ENCODE assay signal across 8 cellular contexts in the genomic region with DNA sequence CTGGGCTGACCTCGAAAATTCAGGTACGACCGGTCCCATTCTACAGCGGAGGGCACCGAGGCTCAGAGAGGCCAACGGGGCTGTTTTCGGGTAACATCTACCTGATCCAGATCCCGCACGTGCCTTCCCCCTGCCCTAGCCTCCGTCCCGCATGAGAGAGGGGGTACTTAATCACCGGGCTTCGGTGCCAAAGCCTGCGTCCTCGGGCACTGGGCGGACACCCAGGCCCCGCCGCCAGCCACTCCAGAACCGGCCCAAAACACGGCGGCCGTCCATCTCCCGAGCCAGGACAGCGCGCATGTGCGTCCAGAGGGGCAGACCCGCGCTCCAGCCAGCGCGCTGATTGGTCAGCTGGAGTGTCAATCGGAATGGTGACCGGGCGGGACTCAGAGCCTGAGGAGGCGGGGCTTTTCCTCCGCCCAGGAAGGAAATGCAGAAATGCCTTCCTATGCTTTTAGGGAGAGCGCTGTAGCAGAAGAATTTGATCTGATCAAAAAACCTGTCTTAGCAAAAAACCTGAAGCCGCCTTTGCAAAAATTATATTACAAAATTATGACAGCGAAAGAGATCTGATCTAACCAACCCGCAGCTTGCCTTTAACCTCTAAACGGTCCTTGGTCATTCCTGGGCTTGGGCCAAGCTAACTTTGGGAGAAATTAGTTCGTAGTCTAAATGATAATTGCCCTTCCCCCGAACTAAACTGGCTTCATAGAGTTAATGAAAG. TPM values are rescaled to one million over a fixed set of nuclear protein-coding genes. Genes with fewer than 3 reads are reported as not detected.
DNase-seq lines count a peak whose midpoint lies in the region; ATAC-seq and TF ChIP-seq lines count a peak whose summit lies in the region.

A gene with protein sequence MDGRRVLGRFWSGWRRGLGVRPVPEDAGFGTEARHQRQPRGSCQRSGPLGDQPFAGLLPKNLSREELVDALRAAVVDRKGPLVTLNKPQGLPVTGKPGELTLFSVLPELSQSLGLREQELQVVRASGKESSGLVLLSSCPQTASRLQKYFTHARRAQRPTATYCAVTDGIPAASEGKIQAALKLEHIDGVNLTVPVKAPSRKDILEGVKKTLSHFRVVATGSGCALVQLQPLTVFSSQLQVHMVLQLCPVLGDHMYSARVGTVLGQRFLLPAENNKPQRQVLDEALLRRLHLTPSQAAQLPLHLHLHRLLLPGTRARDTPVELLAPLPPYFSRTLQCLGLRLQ (minus strand): TSS at position 294 of the 724 bp plus-strand sequence. CDS start 18 bp downstream, at position 276.

- peak; percentile 91 for DNase-seq in A172 (ENCODE audit: low spot score)
- peak; percentile 56 for DNase-seq in NCI-H2196 treated with DMSO at 0.1 percent for 48 hours (lab: John Stamatoyannopoulos, UW; ENCODE audit: unreplicated experiment)
- DNase-seq in breast epithelium (ENCODE audit: low spot score in 2 of 2), result peak; percentile 95 to 99

- no peaks in the 10 kb centered on the region for H3K36me3 ChIP-seq in breast epithelium

- intact Hi-C loops in breast epithelium (cut with DNase I; ENCODE audit: low total_unique reads), result loop anchor here (10.0 kb wide), 1 partner anchor 101 kb away; no protein-coding TSS in a partner anchor

- H3K4me3 ChIP-seq in breast epithelium (peak within 1 kb of the TSS; percentile 56 to 94 (median 67)), iPS-18c (ENCODE audit: insufficient read depth, low read depth, low read length) (peak within 1 kb of the TSS; percentile 82), skin epidermis (peak within 1 kb of the TSS; percentile 55 to 91 (median 74))

- ATAC-seq in HG03066 (IDR thresholded peaks at IDR 0.05; ENCODE audit: low read depth, unreplicated experiment), result peak; percentile 99

- TF ChIP-seq CTCF in VCaP (conservative IDR thresholded peaks at IDR 0.05) (no peak), breast epithelium (IDR thresholded peaks at IDR 0.05) (peak in 1 of 3 donors; percentile 13)

- TF ChIP-seq POLR2A in GM18526 (IDR thresholded peaks at IDR 0.05; ENCODE audit: extremely low read depth, insufficient read length) (peak; percentile 84), breast epithelium (IDR thresholded peaks at IDR 0.05) (peak; percentile 64)

- no peaks in the 10 kb centered on the region for H3K27me3 ChIP-seq in breast epithelium

- H3K27ac ChIP-seq in VCaP (peak within 1 kb of the TSS; percentile 96), breast epithelium (peak within 1 kb of the TSS; percentile 75 to 91), skin epidermis (peak within 1 kb of the TSS; percentile 28 to 91 (median 80))

- H3K9me3 ChIP-seq in breast epithelium, result no peaks in the 10 kb centered on the region
- H3K9me3 ChIP-seq in iPS-18c (ENCODE audit: control insufficient read depth, insufficient read depth, low read length), result peaks cover 2% of the 10 kb centered on the region

- peaks cover 0 to 3% of the 10 kb centered on the region in 2 donors for H3K4me1 ChIP-seq in breast epithelium

RNA-seq across cellular contexts. Expression of the gene that starts here (rescaled TPM):
- 50.4 and 56.3 TPM in 2 replicates for total RNA-seq in A172 (2014; rRNA removed; shearing (Covaris generic))
- 10 to 100 TPM; 33.4 to 41.3 (median 38.3) TPM for total RNA-seq in breast epithelium

Comparison
In these comparisons a context has a peak if more than half of its experiments do, and no peak if none do; other contexts are left out.
1. Peak in every context shown above with its lines: DNase-seq, ATAC-seq, H3K4me3 ChIP-seq and H3K27ac ChIP-seq.